Comparison of ENCODE assay signal across 18 cellular contexts in genomic region chr10:127041561-127041960, GRCh38.
DNase-seq lines count a peak whose midpoint lies in the region; ATAC-seq, FAIRE-seq and TF ChIP-seq lines count a peak whose summit lies in the region.
"Had no signal": no experiment of that assay in that cellular context is flagged by ENCODE, and none has a peak within 500 bp of the region (broad histone marks: within the 10 kb centered on the region; RNA-seq: fewer than 3 reads in every experiment).

No MANE protein-coding gene starts in this region.

- intact Hi-C loops in kidney (cut with DNase I) = no loop called here

- H3K4me3 ChIP-seq in AG04449 (ENCODE audit: low read depth, low read length) (no peak overlapping the region), HEK293 (ENCODE audit: low read depth, low read length) (no peak overlapping the region), astrocyte of the spinal cord (ENCODE audit: low read depth, low read length) (no peak overlapping the region), gastroesophageal sphincter (no peak overlapping the region), kidney (ENCODE audit: low read length in 2 of 2) (no peak overlapping the region)
- H3K4me3 ChIP-seq: esophagus muscularis mucosa, GM12878, upper lobe of right lung had no signal

- TF ChIP-seq POLR2A in gastroesophageal sphincter (IDR thresholded peaks at IDR 0.05) = no peak

- H3K27ac Mint-ChIP-seq in activated naive CD4-positive, alpha-beta T cell treated with anti-CD3 and anti-CD28 coated beads, Interleukin-2, amount 50 U/mL, for 72 hours = no peak overlapping the region
- H3K27ac Mint-ChIP-seq: activated CD8-positive, alpha-beta memory T cell treated with anti-CD3 and anti-CD28 coated beads, Interleukin-2, amount 10 ng/mL, durations not matched to agents 7 days and 5 days; activated naive CD4-positive, alpha-beta T cell treated with anti-CD3 and anti-CD28 coated beads for 36 hours; immature natural killer cell had no signal

- no peak for TF ChIP-seq EP300 in gastroesophageal sphincter (IDR thresholded peaks at IDR 0.05)

- peaks cover 11 to 66% of the 10 kb centered on the region in 2 experiments for H3K36me3 ChIP-seq in HEK293 (ENCODE audit: control insufficient read depth in 2 of 2, insufficient read depth in 1 of 2, low read length in 2 of 2)
- peaks cover 0 to 97% of the 10 kb centered on the region in 2 donors for H3K36me3 ChIP-seq in gastroesophageal sphincter
- peaks cover 21 to 41% of the 10 kb centered on the region in 2 donors for H3K36me3 ChIP-seq in kidney (ENCODE audit: control insufficient read depth in 1 of 2, insufficient read depth in 2 of 2, low read length in 2 of 2)

- in situ Hi-C loops in astrocyte of the spinal cord (cut with HindIII; ENCODE audit: low sequenced_read_pairs) = no loop called here

- DNase-seq in AG04449 (ENCODE audit: low read depth, low spot score) = peak; percentile 75
- DNase-seq in astrocyte of the spinal cord (ENCODE audit: low read depth, low spot score) = peak; percentile 65
- no peak for DNase-seq in activated naive CD4-positive, alpha-beta T cell treated with anti-CD3 and anti-CD28 coated beads, Interleukin-2, amount 50 U/mL, for 72 hours (ENCODE audit: low spot score in 2 of 2)
- no peak for DNase-seq in NCI-H2081 treated with DMSO at 0.1 percent for 48 hours (lab: John Stamatoyannopoulos, UW)
- no peak for DNase-seq in superior temporal gyrus (ENCODE audit: extremely low spot score)
- DNase-seq in kidney = no peak
- DNase-seq: activated CD8-positive, alpha-beta memory T cell treated with anti-CD3 and anti-CD28 coated beads, Interleukin-2, amount 10 ng/mL, durations not matched to agents 7 days and 5 days; activated naive CD4-positive, alpha-beta T cell treated with anti-CD3 and anti-CD28 coated beads for 36 hours; DMS53; immature natural killer cell; NK-92 treated with Interleukin-12 subunit alpha and Interleukin-12 subunit beta, amount 100 ng/mL, for 24 hours; posterior cingulate gyrus; upper lobe of right lung had no signal

- H3K9me3 ChIP-seq in HEK293 (ENCODE audit: control insufficient read depth, insufficient read depth, low read depth, low read length) (no peaks in the 10 kb centered on the region), gastroesophageal sphincter (no peaks in the 10 kb centered on the region), kidney (ENCODE audit: control insufficient read depth in 1 of 2, low read length in 2 of 2) (no peaks in the 10 kb centered on the region)
- H3K9me3 ChIP-seq: esophagus muscularis mucosa, upper lobe of right lung had no signal

- H3K4me1 ChIP-seq in HEK293 (ENCODE audit: control insufficient read depth, insufficient read depth, low read length) (no peaks in the 10 kb centered on the region), gastroesophageal sphincter (no peaks in the 10 kb centered on the region), kidney (ENCODE audit: control insufficient read depth in 1 of 2, insufficient read depth in 1 of 2, low read depth in 1 of 2, low read length in 2 of 2) (no peaks in the 10 kb centered on the region)
- H3K4me1 ChIP-seq: esophagus muscularis mucosa, upper lobe of right lung had no signal

- no peaks in the 10 kb centered on the region for H3K36me3 Mint-ChIP-seq in activated naive CD4-positive, alpha-beta T cell treated with anti-CD3 and anti-CD28 coated beads, Interleukin-2, amount 50 U/mL, for 72 hours
- H3K36me3 Mint-ChIP-seq: activated CD8-positive, alpha-beta memory T cell treated with anti-CD3 and anti-CD28 coated beads, Interleukin-2, amount 10 ng/mL, durations not matched to agents 7 days and 5 days had no signal

- TF ChIP-seq CTCF in AG04449 (IDR thresholded peaks at IDR 0.05; ENCODE audit: insufficient read depth, low read length, missing control alignments) (no peak), HEK293 (tag by site-specific recombination; IDR thresholded peaks at IDR 0.05) (no peak), astrocyte of the spinal cord (IDR thresholded peaks at IDR 0.05; ENCODE audit: low read depth, low read length) (no peak), gastroesophageal sphincter (IDR thresholded peaks at IDR 0.05) (no peak), kidney (IDR thresholded peaks at IDR 0.05; ENCODE audit: borderline replicate concordance, extremely low read depth, insufficient read depth) (no peak)

- ATAC-seq in gastroesophageal sphincter = peak; percentile 78
- ATAC-seq in activated naive CD4-positive, alpha-beta T cell treated with anti-CD3 and anti-CD28 coated beads, Interleukin-2, amount 50 U/mL, for 72 hours = no peak
- ATAC-seq: activated CD8-positive, alpha-beta memory T cell treated with anti-CD3 and anti-CD28 coated beads, Interleukin-2, amount 10 ng/mL, durations not matched to agents 7 days and 5 days; GM12878; upper lobe of right lung had no signal

- H3K27me3 ChIP-seq in gastroesophageal sphincter = no peaks in the 10 kb centered on the region
- H3K27me3 ChIP-seq: esophagus muscularis mucosa, upper lobe of right lung had no signal

- CTCF ChIA-PET in AG04449 (lab: Yijun Ruan, JAX) = no interaction called here
- CTCF ChIA-PET in HEK293 (lab: Yijun Ruan, JAX) = no interaction called here

- POLR2A ChIA-PET in AG04449 (lab: Yijun Ruan, JAX) (interaction anchor here (0.6 kb wide), 1 partner anchor 395 kb away, joined by 3 read pairs; no protein-coding TSS in a partner anchor), HEK293 (lab: Yijun Ruan, JAX) (no interaction called here)

- no peak overlapping the region for H3K9ac ChIP-seq in kidney (ENCODE audit: low read length in 2 of 2)

- 61 to 76% methylated on average over 4 to 6 of the region's 6 CpGs for WGBS in gastroesophageal sphincter (ENCODE audit: low coverage in 1 of 2), 2 donors

- no peaks in the 10 kb centered on the region for H3K9me3 Mint-ChIP-seq in activated naive CD4-positive, alpha-beta T cell treated with anti-CD3 and anti-CD28 coated beads, Interleukin-2, amount 50 U/mL, for 72 hours
- H3K9me3 Mint-ChIP-seq: activated naive CD4-positive, alpha-beta T cell treated with anti-CD3 and anti-CD28 coated beads for 36 hours; immature natural killer cell had no signal

- no peak for FAIRE-seq in kidney (lab: Jason Lieb, UNC)
- FAIRE-seq: GM12878 had no signal

- H3K27ac ChIP-seq in HEK293 (ENCODE audit: extremely low read depth, low read depth, low read length) = no peak overlapping the region
- no peak overlapping the region for H3K27ac ChIP-seq in gastroesophageal sphincter
- H3K27ac ChIP-seq in kidney (ENCODE audit: low read depth in 2 of 2, low read length in 2 of 2) = no peak overlapping the region
- H3K27ac ChIP-seq: esophagus muscularis mucosa, upper lobe of right lung, VCaP had no signal

TF ChIP-seq in HEK293, 187 proteins besides CTCF, POLR2A, EP300 and RAD21:
- TF ChIP-seq EGR2 (tag by site-specific recombination; IDR thresholded peaks at IDR 0.05; ENCODE audit: low read depth) (peak; percentile 30; the same call in 1 of the 2 replicates), ZNF513 (tag by site-specific recombination; IDR thresholded peaks at IDR 0.05) (no peak), SP7 (tag by site-specific recombination; IDR thresholded peaks at IDR 0.05) (peak; percentile 41; the same call in 1 of the 2 replicates)

Comparison
In these comparisons a context has a peak if more than half of its experiments do, and no peak if none do; other contexts are left out.
1. DNase-seq: peak in AG04449 (single experiment) and astrocyte of the spinal cord (single experiment); none in activated naive CD4-positive, alpha-beta T cell treated with anti-CD3 and anti-CD28 coated beads, Interleukin-2, amount 50 U/mL, for 72 hours (0 of 2), NCI-H2081 treated with DMSO at 0.1 percent for 48 hours (single experiment), superior temporal gyrus (single experiment) and kidney (single experiment).